In genomic region chr2:200385063-200385635, GRCh38 we compare ENCODE assay signal across 1 cellular context.
TF ChIP-seq lines count a peak whose summit lies in the region.

No MANE protein-coding gene starts in this region.

TF ChIP-seq in WTC11, 78 proteins besides CTCF, POLR2A, EP300 and RAD21:
- TF ChIP-seq ZNF121 (CRISPR knock-in tag; IDR thresholded peaks at IDR 0.05) = no peak
- TF ChIP-seq ZNF416 (CRISPR knock-in tag; IDR thresholded peaks at IDR 0.05) = no peak
- TF ChIP-seq FOXP1 (CRISPR knock-in tag; IDR thresholded peaks at IDR 0.05; ENCODE audit: borderline replicate concordance) = no peak
- no peak for TF ChIP-seq MYBL2 (CRISPR knock-in tag; IDR thresholded peaks at IDR 0.05)
- TF ChIP-seq ZNF396 (CRISPR knock-in tag; IDR thresholded peaks at IDR 0.05; ENCODE audit: borderline replicate concordance) = no peak
- no peak for TF ChIP-seq ATF1 (CRISPR knock-in tag; IDR thresholded peaks at IDR 0.05)
- no peak for TF ChIP-seq JUN (CRISPR knock-in tag; IDR thresholded peaks at IDR 0.05)
- TF ChIP-seq HMGXB4 (CRISPR knock-in tag; IDR thresholded peaks at IDR 0.05) = no peak
- no peak for TF ChIP-seq MXD4 (CRISPR knock-in tag; IDR thresholded peaks at IDR 0.05; ENCODE audit: borderline replicate concordance)
- no peak for TF ChIP-seq ZBTB21 (CRISPR knock-in tag; IDR thresholded peaks at IDR 0.05; ENCODE audit: borderline replicate concordance)
